Comparison of ENCODE assay signal across 8 cellular contexts in the genomic region with DNA sequence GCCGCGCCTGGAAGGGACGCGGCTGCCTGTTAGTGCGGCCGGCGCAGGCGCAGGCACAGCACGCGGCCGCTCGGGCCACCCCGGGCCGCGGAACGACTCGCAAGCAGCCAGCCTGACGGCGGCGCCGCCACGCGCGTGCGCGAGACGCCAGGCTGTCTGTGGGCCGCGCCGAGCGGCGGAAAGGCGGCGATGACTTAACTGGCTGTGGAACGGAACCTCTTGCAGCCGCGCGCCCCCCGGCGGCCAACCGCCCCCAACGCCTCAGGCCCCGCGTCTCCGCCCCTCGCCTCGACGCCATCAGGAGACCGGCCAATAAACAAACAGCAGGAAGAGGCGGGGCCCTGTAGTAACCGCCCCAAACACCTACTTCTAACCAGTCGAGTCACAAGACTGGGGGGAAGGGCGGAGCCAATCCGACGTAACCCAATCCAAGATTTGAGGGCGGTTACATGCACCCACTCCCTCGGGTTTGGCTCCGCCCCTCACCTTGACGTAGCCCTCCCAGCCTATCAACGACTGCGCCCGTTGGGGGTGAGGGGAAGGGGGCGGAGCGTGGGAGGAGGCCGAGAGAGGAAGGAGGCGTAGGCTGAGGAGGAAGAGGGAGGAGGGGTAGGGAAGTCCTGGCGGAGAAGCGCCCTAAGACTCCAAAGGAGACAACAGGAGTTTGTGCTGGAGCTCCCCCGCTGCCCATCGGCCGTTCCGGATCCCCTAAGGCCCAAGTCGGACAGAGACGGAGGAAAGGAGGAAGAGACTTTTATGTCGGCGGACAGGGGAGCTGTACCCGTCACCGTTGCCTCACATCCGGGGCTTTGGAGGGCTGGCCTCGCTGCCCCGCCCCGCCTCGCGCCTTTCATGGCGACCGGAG. TPM values are rescaled to one million over a fixed set of nuclear protein-coding genes. Genes with fewer than 3 reads are reported as not detected.
DNase-seq lines count a peak whose midpoint lies in the region; ATAC-seq, FAIRE-seq and TF ChIP-seq lines count a peak whose summit lies in the region.

TSS of gene FBRS (plus strand) at position 566 of the 865 bp plus-strand sequence. CDS start 1,088 bp downstream, outside the sequence.

- peak within 1 kb of the TSS; percentile 94 for H3K27ac ChIP-seq in C4-2B
- peak within 1 kb of the TSS; percentile 93 for H3K27ac ChIP-seq in HepG2 (ENCODE audit: extremely low read length, insufficient read depth, low read length)

- TF ChIP-seq RAD21 in HepG2 (CRISPR knock-in tag; IDR thresholded peaks at IDR 0.05), result peak; percentile 97

- TF ChIP-seq EP300 in HepG2 (IDR thresholded peaks at IDR 0.05; ENCODE audit: low read depth in 2 of 2, low read length in 2 of 2), result peak in 1 of 2 experiments; percentile 22; a peak in 2 of 4 replicates
- no peak for TF ChIP-seq EP300 in HepG2 (CRISPR knock-in tag; IDR thresholded peaks at IDR 0.05; ENCODE audit: borderline replicate concordance)

- H3K4me1 ChIP-seq in HepG2 (ENCODE audit: insufficient read depth, low read length), result peaks cover 36% of the 10 kb centered on the region

- no TSS peak for BruUV-seq in HepG2 (replicated peaks; lab: Mats Ljungman, UMichigan)

- peak within 1 kb of the TSS; percentile 91 for H3K9ac ChIP-seq in HepG2 (ENCODE audit: insufficient read depth, low read depth, low read length)

- peaks cover 24% of the 10 kb centered on the region; the same call in 1 of the 2 replicates for H4K20me1 ChIP-seq in HepG2 (ENCODE audit: insufficient read depth, low read length)

- FAIRE-seq in HepG2 (lab: Jason Lieb, UNC), result peak; percentile 97

- H3K36me3 ChIP-seq in HepG2 (replicated peaks in 1 of 2; ENCODE audit: control insufficient read depth in 1 of 2, insufficient read depth in 2 of 2, low read length in 2 of 2), result peaks cover 28 to 54% of the 10 kb centered on the region in 2 experiments

- POLR2A ChIA-PET in HepG2 (lab: Yijun Ruan, JAX), result interaction anchor here (0.6 to 2.2 kb wide), 38 partner anchors 8 to 593 kb away, joined by 3 to 18 read pairs (median 6); partner anchors contain the start of genes ALDOA, CD2BP2, DCTPP1 and FBXL19

- peak within 1 kb of the TSS; percentile 92 for H3K4me2 ChIP-seq in HepG2 (ENCODE audit: low read depth, low read length)

- peaks cover 37% of the 10 kb centered on the region for H3K79me2 ChIP-seq in HepG2 (ENCODE audit: insufficient read depth, low read length)

- DNase-seq in NCI-H748 treated with DMSO at 0.1 percent for 48 hours (lab: John Stamatoyannopoulos, UW), result peak; percentile 94
- DNase-seq in activated CD4-positive, alpha-beta T cell treated with anti-CD3 and anti-CD28 coated beads, Interleukin-2, amount 50 U/mL, for 4 hours, result peak; percentile 100
- peak; percentile 100 for DNase-seq in dermis blood vessel endothelial cell
- peak; percentile 100 for DNase-seq in HepG2 (ENCODE audit: low spot score)
- peak; percentile 100 for DNase-seq in stimulated activated CD4-positive, alpha-beta T cell treated with anti-CD3 and anti-CD28 coated beads, Interleukin-4, amount 100 ng/mL, for 24 hours

- H2AFZ ChIP-seq in HepG2 (ENCODE audit: low read length), result no peak within 1 kb of the TSS

- intact Hi-C loops in HepG2 (cut with micrococcal nuclease; ENCODE audit: unreplicated experiment), result loop anchor here (1.0 to 10.0 kb wide), 4 partner anchors 24 to 573 kb away; partner anchors contain the start of gene ZNF768

- TF ChIP-seq POLR2A in HepG2 (IDR thresholded peaks at IDR 0.05; ENCODE audit: insufficient read depth in 1 of 2, low read depth in 2 of 2, low read length in 2 of 2), result peak; percentile 76 to 86

- under 1% methylated on average over 34 of the region's 86 CpGs for WGBS in HepG2 (ENCODE audit: low lambda C conversion rate)

- ATAC-seq in GM19351 (IDR thresholded peaks at IDR 0.05; ENCODE audit: unreplicated experiment), result peak; percentile 60
- peak; percentile 56 for ATAC-seq in HG03558 (IDR thresholded peaks at IDR 0.05; ENCODE audit: extremely low read depth, unreplicated experiment)
- ATAC-seq in HepG2, result peak; percentile 85

- TF ChIP-seq CTCF in C4-2B (conservative IDR thresholded peaks at IDR 0.05), result peak; percentile 97
- TF ChIP-seq CTCF in HepG2 (CRISPR knock-in tag; IDR thresholded peaks at IDR 0.05), result peak; percentile 97

- in situ Hi-C loops in HepG2 (cut with HindIII; ENCODE audit: extremely low pct_ligation_motif_present, low pct_unique_long_range_greater_than_20kb), result loop anchor here (25.0 kb wide), 1 partner anchor 846 kb away; the partner anchor contains the start of genes MAZ, MVP, PAGR1 and PRRT2

- no peaks in the 10 kb centered on the region; a peak in 1 of 5 replicates for H3K27me3 ChIP-seq in HepG2 (ENCODE audit: control insufficient read depth in 1 of 2, insufficient read depth in 2 of 2, low read length in 2 of 2)

- no peaks in the 10 kb centered on the region for H3K9me3 ChIP-seq in HepG2 (ENCODE audit: low read length)

- CTCF ChIA-PET in HepG2 (lab: Yijun Ruan, JAX; ENCODE audit: low intra/inter-chr PET ratio, low total read pairs), result interaction anchor here (1.2 to 1.4 kb wide), 2 partner anchors 30 to 36 kb away, joined by 3 to 4 read pairs; no protein-coding TSS in a partner anchor

- H3K4me3 ChIP-seq in HepG2 (replicated peaks in 1 of 3; ENCODE audit: insufficient read depth in 1 of 3, low read depth in 2 of 3, low read length in 3 of 3), result peak within 1 kb of the TSS; percentile 78 to 89 (median 82)

TF ChIP-seq in HepG2, 621 proteins besides CTCF, POLR2A, EP300 and RAD21 (continues in another document):
- TF ChIP-seq NPAS2 (CRISPR knock-in tag; IDR thresholded peaks at IDR 0.05; ENCODE audit: borderline replicate concordance) (no peak), PRMT3 (CRISPR knock-in tag; IDR thresholded peaks at IDR 0.05; ENCODE audit: borderline replicate concordance, low read depth) (no peak), RARG (CRISPR knock-in tag; IDR thresholded peaks at IDR 0.05; ENCODE audit: low read depth) (no peak)

RNA-seq across cellular contexts. Expression of gene FBRS, which starts in this region (rescaled TPM):
- total RNA-seq in dermis blood vessel endothelial cell, result 20.6 and 20.7 TPM in 2 replicates
- 10.1 and 16.2 TPM in 2 replicates for total RNA-seq in HepG2 (2016; rRNA removed; fragmentation: Illumina TruSeq; extraction: Trizol)
- 22.4 and 23.4 TPM in 2 replicates for total RNA-seq in HepG2 (2016; cell fraction: cytosol; rRNA removed; fragmentation: Illumina TruSeq; extraction: Trizol; ENCODE audit: low read depth)
- 7.9 and 15.3 TPM in 2 replicates for total RNA-seq in HepG2 (2016; cell fraction: insoluble cytoplasmic fraction; rRNA removed; fragmentation: Illumina TruSeq; extraction: Trizol)
- 18.4 and 19.8 TPM in 2 replicates for total RNA-seq in HepG2 (2016; cell fraction: membrane; rRNA removed; fragmentation: Illumina TruSeq; extraction: Trizol)
- total RNA-seq in HepG2 (2016; cell fraction: nucleus; rRNA removed; fragmentation: Illumina TruSeq; extraction: Trizol), result 21.9 and 27.5 TPM in 2 replicates
- 13.7 and 14.8 TPM in 2 replicates for polyA plus RNA-seq in HepG2 (2011; rRNA removed)
- polyA plus RNA-seq in HepG2 (2011; cell fraction: cytosol; rRNA removed), result 3.3 and 5.2 TPM in 2 replicates
- 105 and 114 TPM in 2 replicates for polyA plus RNA-seq in HepG2 (2011; cell fraction: nucleus; rRNA removed)
- polyA plus RNA-seq in HepG2 (2012), result 26.9 and 27.9 TPM in 2 replicates
- polyA plus RNA-seq in HepG2 (2016; cell fraction: cytosol; fragmentation: Illumina TruSeq; extraction: Trizol; ENCODE audit: low read depth), result 3.9 TPM in 2 replicates
- polyA plus RNA-seq in HepG2 (2016; cell fraction: insoluble cytoplasmic fraction; fragmentation: Illumina TruSeq; extraction: Trizol; ENCODE audit: low read depth), result 20.3 and 27.9 TPM in 2 replicates
- polyA plus RNA-seq in HepG2 (2016; cell fraction: membrane; fragmentation: Illumina TruSeq; extraction: Trizol; ENCODE audit: low read depth), result 7.5 and 9.2 TPM in 2 replicates
- polyA plus RNA-seq in HepG2 (2016; cell fraction: nucleus; fragmentation: Illumina TruSeq; extraction: Trizol; ENCODE audit: insufficient read depth, low read depth), result 74.8 and 79.3 TPM in 2 replicates
- 18.8 and 22.6 TPM in 2 replicates for polyA minus RNA-seq in HepG2 (2011; rRNA and poly(A)+ RNA removed; ENCODE audit: low replicate concordance)
- 8.0 and 10.7 TPM in 2 replicates for polyA minus RNA-seq in HepG2 (2011; cell fraction: cytosol; rRNA and poly(A)+ RNA removed)
- polyA minus RNA-seq in HepG2 (2011; cell fraction: nucleus; rRNA and poly(A)+ RNA removed), result 80.9 and 81.4 TPM in 2 replicates

Comparison
In these comparisons a context has a peak if more than half of its experiments do, and no peak if none do; other contexts are left out.
1. Peak in every context shown above with its lines: DNase-seq, ATAC-seq, H3K4me3 ChIP-seq and H3K27ac ChIP-seq.